ENCODE assay signal across 20 cellular contexts in genomic region chr6:10170816-10171215, GRCh38.
"Had no signal": no experiment of that assay in that cellular context is flagged by ENCODE, and none has a peak within 500 bp of the region (broad histone marks: within the 10 kb centered on the region; RNA-seq: fewer than 3 reads in every experiment).

No MANE protein-coding gene starts in this region.

- ATAC-seq: foreskin keratinocyte; gastroesophageal sphincter; heart right ventricle; left colon; natural killer cell; pancreas; right lobe of liver; stimulated activated naive B cell treated with anti-CD40 and anti-IgM and Interleukin-4, amounts not matched to agents 10 μg/mL and 1 μg/mL and 100 μg/mL, for 72 hours had no signal

- DNase-seq: dermis blood vessel endothelial cell; effector memory CD4-positive, alpha-beta T cell; foreskin keratinocyte; glutamatergic neuron; heart right ventricle; hypothalamus; immature natural killer cell; islet precursor cell; kidney glomerular epithelial cell; left colon; left ventricle myocardium inferior; natural killer cell; pancreas; right lobe of liver; small intestine; stimulated activated CD4-positive, alpha-beta T cell treated with anti-CD3 and anti-CD28 coated beads, Interleukin-15, amount 100 ng/mL, for 24 hours; stimulated activated CD4-positive, alpha-beta T cell treated with anti-CD3 and anti-CD28 coated beads, Interleukin-2, amount 100 ng/mL, for 48 hours; stimulated activated naive B cell treated with anti-CD40 and anti-IgM and Interleukin-4, amounts not matched to agents 10 μg/mL and 1 μg/mL and 100 μg/mL, for 72 hours had no signal

- H3K36me3 Mint-ChIP-seq: natural killer cell; stimulated activated naive B cell treated with anti-CD40 and anti-IgM and Interleukin-4, amounts not matched to agents 10 μg/mL and 1 μg/mL and 100 μg/mL, for 72 hours had no signal

- H3K4me3 Mint-ChIP-seq: immature natural killer cell; natural killer cell; stimulated activated naive B cell treated with anti-CD40 and anti-IgM and Interleukin-4, amounts not matched to agents 10 μg/mL and 1 μg/mL and 100 μg/mL, for 72 hours; stimulated activated naive CD8-positive, alpha-beta T cell treated with anti-CD3 and anti-CD28 coated beads, Interleukin-15, Interleukin-2, amounts not matched to agents 100 ng/mL and 50 ng/mL, for 24 hours had no signal

- H3K4me1 Mint-ChIP-seq: immature natural killer cell; natural killer cell; stimulated activated naive B cell treated with anti-CD40 and anti-IgM and Interleukin-4, amounts not matched to agents 10 μg/mL and 1 μg/mL and 100 μg/mL, for 72 hours had no signal

- H3K27me3 Mint-ChIP-seq: stimulated activated naive B cell treated with anti-CD40 and anti-IgM and Interleukin-4, amounts not matched to agents 10 μg/mL and 1 μg/mL and 100 μg/mL, for 72 hours; stimulated activated naive CD8-positive, alpha-beta T cell treated with anti-CD3 and anti-CD28 coated beads, Interleukin-15, Interleukin-2, amounts not matched to agents 100 ng/mL and 50 ng/mL, for 24 hours had no signal

- H3K27ac Mint-ChIP-seq: immature natural killer cell; natural killer cell; stimulated activated naive B cell treated with anti-CD40 and anti-IgM and Interleukin-4, amounts not matched to agents 10 μg/mL and 1 μg/mL and 100 μg/mL, for 72 hours; stimulated activated naive CD8-positive, alpha-beta T cell treated with anti-CD3 and anti-CD28 coated beads, Interleukin-15, Interleukin-2, amounts not matched to agents 100 ng/mL and 50 ng/mL, for 24 hours had no signal
